In the genomic region with DNA sequence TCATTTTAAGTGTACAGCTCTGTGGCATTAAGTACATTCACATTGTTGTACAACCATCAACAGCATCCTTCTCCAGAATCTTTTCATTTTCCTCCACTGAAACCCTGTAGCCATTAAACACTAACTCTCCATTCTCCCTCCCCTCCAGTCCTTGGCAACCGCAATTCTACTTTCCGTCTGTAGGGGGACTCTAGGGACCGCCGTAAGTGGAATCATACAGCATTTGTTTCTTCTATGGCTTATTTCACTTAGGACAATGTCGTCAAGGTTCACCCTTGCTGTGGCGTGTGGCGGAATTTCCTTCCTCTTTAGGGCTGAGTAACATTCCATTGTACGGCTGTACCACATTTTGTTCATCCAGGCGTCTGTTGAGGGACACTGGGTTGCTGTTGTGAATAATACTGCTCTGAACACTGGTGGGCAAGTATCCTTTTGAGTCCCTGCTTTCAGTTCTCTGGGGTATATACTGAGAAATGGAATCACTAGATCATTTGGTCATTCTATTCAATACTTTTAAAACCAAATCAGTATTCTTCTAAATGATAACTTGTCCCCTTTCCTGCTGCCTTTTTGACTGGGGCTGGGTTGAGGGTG, we compare ENCODE assay signal across 1 cellular context.
TF ChIP-seq lines count a peak whose summit lies in the region.

No MANE protein-coding gene starts in this region.

TF ChIP-seq in H1, 55 proteins besides CTCF, POLR2A, EP300 and RAD21:
- TF ChIP-seq PHF8 (conservative IDR thresholded peaks at IDR 0.05; ENCODE audit: low read depth, low read length): no peak
- TF ChIP-seq, protein P1, sequence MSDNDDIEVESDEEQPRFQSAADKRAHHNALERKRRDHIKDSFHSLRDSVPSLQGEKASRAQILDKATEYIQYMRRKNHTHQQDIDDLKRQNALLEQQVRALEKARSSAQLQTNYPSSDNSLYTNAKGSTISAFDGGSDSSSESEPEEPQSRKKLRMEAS (IDR thresholded peaks at IDR 0.05): no peak
- TF ChIP-seq TEAD4 (IDR thresholded peaks at IDR 0.05; ENCODE audit: low read depth, low read length): no peak
- TF ChIP-seq CREB1 (IDR thresholded peaks at IDR 0.05): no peak
- TF ChIP-seq, protein P2, sequence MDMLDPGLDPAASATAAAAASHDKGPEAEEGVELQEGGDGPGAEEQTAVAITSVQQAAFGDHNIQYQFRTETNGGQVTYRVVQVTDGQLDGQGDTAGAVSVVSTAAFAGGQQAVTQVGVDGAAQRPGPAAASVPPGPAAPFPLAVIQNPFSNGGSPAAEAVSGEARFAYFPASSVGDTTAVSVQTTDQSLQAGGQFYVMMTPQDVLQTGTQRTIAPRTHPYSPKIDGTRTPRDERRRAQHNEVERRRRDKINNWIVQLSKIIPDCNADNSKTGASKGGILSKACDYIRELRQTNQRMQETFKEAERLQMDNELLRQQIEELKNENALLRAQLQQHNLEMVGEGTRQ (IDR thresholded peaks at IDR 0.05; ENCODE audit: low read length): no peak
- no peak for TF ChIP-seq NANOG (IDR thresholded peaks at IDR 0.05; ENCODE audit: insufficient read depth, low read depth, low read length, poor library complexity, severe bottlenecking)
- no peak for TF ChIP-seq CHD1 (IDR thresholded peaks at IDR 0.05; ENCODE audit: low read depth, low read length)
- no peak for TF ChIP-seq CTBP2 (IDR thresholded peaks at IDR 0.05; ENCODE audit: borderline replicate concordance, insufficient read depth, insufficient read length, low read length)
- no peak for TF ChIP-seq KDM4A (IDR thresholded peaks at IDR 0.05; ENCODE audit: low read depth, low read length, severe bottlenecking)
- TF ChIP-seq, protein P3, sequence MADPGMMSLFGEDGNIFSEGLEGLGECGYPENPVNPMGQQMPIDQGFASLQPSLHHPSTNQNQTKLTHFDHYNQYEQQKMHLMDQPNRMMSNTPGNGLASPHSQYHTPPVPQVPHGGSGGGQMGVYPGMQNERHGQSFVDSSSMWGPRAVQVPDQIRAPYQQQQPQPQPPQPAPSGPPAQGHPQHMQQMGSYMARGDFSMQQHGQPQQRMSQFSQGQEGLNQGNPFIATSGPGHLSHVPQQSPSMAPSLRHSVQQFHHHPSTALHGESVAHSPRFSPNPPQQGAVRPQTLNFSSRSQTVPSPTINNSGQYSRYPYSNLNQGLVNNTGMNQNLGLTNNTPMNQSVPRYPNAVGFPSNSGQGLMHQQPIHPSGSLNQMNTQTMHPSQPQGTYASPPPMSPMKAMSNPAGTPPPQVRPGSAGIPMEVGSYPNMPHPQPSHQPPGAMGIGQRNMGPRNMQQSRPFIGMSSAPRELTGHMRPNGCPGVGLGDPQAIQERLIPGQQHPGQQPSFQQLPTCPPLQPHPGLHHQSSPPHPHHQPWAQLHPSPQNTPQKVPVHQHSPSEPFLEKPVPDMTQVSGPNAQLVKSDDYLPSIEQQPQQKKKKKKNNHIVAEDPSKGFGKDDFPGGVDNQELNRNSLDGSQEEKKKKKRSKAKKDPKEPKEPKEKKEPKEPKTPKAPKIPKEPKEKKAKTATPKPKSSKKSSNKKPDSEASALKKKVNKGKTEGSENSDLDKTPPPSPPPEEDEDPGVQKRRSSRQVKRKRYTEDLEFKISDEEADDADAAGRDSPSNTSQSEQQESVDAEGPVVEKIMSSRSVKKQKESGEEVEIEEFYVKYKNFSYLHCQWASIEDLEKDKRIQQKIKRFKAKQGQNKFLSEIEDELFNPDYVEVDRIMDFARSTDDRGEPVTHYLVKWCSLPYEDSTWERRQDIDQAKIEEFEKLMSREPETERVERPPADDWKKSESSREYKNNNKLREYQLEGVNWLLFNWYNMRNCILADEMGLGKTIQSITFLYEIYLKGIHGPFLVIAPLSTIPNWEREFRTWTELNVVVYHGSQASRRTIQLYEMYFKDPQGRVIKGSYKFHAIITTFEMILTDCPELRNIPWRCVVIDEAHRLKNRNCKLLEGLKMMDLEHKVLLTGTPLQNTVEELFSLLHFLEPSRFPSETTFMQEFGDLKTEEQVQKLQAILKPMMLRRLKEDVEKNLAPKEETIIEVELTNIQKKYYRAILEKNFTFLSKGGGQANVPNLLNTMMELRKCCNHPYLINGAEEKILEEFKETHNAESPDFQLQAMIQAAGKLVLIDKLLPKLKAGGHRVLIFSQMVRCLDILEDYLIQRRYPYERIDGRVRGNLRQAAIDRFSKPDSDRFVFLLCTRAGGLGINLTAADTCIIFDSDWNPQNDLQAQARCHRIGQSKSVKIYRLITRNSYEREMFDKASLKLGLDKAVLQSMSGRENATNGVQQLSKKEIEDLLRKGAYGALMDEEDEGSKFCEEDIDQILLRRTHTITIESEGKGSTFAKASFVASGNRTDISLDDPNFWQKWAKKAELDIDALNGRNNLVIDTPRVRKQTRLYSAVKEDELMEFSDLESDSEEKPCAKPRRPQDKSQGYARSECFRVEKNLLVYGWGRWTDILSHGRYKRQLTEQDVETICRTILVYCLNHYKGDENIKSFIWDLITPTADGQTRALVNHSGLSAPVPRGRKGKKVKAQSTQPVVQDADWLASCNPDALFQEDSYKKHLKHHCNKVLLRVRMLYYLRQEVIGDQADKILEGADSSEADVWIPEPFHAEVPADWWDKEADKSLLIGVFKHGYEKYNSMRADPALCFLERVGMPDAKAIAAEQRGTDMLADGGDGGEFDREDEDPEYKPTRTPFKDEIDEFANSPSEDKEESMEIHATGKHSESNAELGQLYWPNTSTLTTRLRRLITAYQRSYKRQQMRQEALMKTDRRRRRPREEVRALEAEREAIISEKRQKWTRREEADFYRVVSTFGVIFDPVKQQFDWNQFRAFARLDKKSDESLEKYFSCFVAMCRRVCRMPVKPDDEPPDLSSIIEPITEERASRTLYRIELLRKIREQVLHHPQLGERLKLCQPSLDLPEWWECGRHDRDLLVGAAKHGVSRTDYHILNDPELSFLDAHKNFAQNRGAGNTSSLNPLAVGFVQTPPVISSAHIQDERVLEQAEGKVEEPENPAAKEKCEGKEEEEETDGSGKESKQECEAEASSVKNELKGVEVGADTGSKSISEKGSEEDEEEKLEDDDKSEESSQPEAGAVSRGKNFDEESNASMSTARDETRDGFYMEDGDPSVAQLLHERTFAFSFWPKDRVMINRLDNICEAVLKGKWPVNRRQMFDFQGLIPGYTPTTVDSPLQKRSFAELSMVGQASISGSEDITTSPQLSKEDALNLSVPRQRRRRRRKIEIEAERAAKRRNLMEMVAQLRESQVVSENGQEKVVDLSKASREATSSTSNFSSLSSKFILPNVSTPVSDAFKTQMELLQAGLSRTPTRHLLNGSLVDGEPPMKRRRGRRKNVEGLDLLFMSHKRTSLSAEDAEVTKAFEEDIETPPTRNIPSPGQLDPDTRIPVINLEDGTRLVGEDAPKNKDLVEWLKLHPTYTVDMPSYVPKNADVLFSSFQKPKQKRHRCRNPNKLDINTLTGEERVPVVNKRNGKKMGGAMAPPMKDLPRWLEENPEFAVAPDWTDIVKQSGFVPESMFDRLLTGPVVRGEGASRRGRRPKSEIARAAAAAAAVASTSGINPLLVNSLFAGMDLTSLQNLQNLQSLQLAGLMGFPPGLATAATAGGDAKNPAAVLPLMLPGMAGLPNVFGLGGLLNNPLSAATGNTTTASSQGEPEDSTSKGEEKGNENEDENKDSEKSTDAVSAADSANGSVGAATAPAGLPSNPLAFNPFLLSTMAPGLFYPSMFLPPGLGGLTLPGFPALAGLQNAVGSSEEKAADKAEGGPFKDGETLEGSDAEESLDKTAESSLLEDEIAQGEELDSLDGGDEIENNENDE (IDR thresholded peaks at IDR 0.05; ENCODE audit: insufficient replicate concordance, low read length): no peak
- TF ChIP-seq BCL11A (IDR thresholded peaks at IDR 0.05; ENCODE audit: low read depth in 2 of 2, low read length in 2 of 2): no peak
- TF ChIP-seq SIN3A (conservative IDR thresholded peaks at IDR 0.05 in 1 of 2, IDR thresholded peaks at IDR 0.05 in 1 of 2; ENCODE audit: low read depth in 1 of 2, low read length in 2 of 2): no peak
- TF ChIP-seq, protein P4, sequence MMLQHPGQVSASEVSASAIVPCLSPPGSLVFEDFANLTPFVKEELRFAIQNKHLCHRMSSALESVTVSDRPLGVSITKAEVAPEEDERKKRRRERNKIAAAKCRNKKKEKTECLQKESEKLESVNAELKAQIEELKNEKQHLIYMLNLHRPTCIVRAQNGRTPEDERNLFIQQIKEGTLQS (IDR thresholded peaks at IDR 0.05; ENCODE audit: insufficient read depth, low read depth, low read length): no peak
- TF ChIP-seq SUZ12 (IDR thresholded peaks at IDR 0.05; ENCODE audit: low read length): no peak
- no peak for TF ChIP-seq SIX5 (IDR thresholded peaks at IDR 0.05; ENCODE audit: low read depth, low read length)
- no peak for TF ChIP-seq EGR1 (IDR thresholded peaks at IDR 0.05; ENCODE audit: borderline replicate concordance, low read depth, low read length)
